In genomic region chr2:23504591-23504990, GRCh38 we compare ENCODE assay signal across 20 cellular contexts.
"Had no signal": no experiment of that assay in that cellular context is flagged by ENCODE, and none has a peak within 500 bp of the region (broad histone marks: within the 10 kb centered on the region; RNA-seq: fewer than 3 reads in every experiment).

No MANE protein-coding gene starts in this region.

- DNase-seq: dermis blood vessel endothelial cell; effector memory CD4-positive, alpha-beta T cell; esophagus squamous epithelium; foreskin melanocyte; kidney; left lung; naive thymus-derived CD8-positive, alpha-beta T cell; stimulated activated CD4-positive, alpha-beta T cell treated with anti-CD3 and anti-CD28 coated beads, Interleukin-12 subunit alpha, Interleukin-12 subunit beta, amount 100 ng/mL, for 4 hours; stimulated activated CD4-positive, alpha-beta T cell treated with anti-CD3 and anti-CD28 coated beads, Interleukin-1b, Interleukin-23, amount 100 ng/mL, for 48 hours; stimulated activated CD4-positive, alpha-beta T cell treated with anti-CD3 and anti-CD28 coated beads, Interleukin-4, amount 100 ng/mL, for 1 hour; stimulated activated CD8-positive, alpha-beta memory T cell treated with anti-CD3 and anti-CD28 coated beads, Interleukin-4, amount 100 ng/mL, for 48 hours; stimulated activated naive CD4-positive, alpha-beta T cell; stimulated activated naive CD8-positive, alpha-beta T cell treated with anti-CD3 and anti-CD28 coated beads, Interleukin-15, amount 100 ng/mL, for 72 hours; transverse colon had no signal

- H3K36me3 ChIP-seq: esophagus squamous epithelium, left lung, suprapubic skin, transverse colon, vagina had no signal

- H3K9me3 Mint-ChIP-seq: naive thymus-derived CD8-positive, alpha-beta T cell; stimulated activated naive CD8-positive, alpha-beta T cell treated with anti-CD3 and anti-CD28 coated beads, Interleukin-15, amount 100 ng/mL, for 72 hours had no signal

- H3K27me3 ChIP-seq: esophagus squamous epithelium, suprapubic skin, transverse colon, vagina had no signal

- H3K36me3 Mint-ChIP-seq: naive thymus-derived CD8-positive, alpha-beta T cell had no signal

- FAIRE-seq: endothelial cell of umbilical vein, kidney had no signal

- H3K27ac ChIP-seq: coronary artery, esophagus squamous epithelium, left lung, parathyroid adenoma, suprapubic skin, transverse colon had no signal

- H3K4me3 Mint-ChIP-seq: naive thymus-derived CD8-positive, alpha-beta T cell; stimulated activated naive CD8-positive, alpha-beta T cell treated with anti-CD3 and anti-CD28 coated beads, Interleukin-15, amount 100 ng/mL, for 72 hours had no signal

- H2AFZ ChIP-seq: parathyroid adenoma had no signal

- H3K9ac ChIP-seq: parathyroid adenoma had no signal

- H3K4me1 ChIP-seq: parathyroid adenoma had no signal

- H3K9me3 ChIP-seq: esophagus squamous epithelium, left lung, suprapubic skin, transverse colon, vagina had no signal

- H3K4me2 ChIP-seq: smooth muscle cell had no signal

- H3K79me2 ChIP-seq: parathyroid adenoma had no signal

- H3K4me3 ChIP-seq: coronary artery, esophagus squamous epithelium, left lung, smooth muscle cell, suprapubic skin, transverse colon, vagina had no signal
